Comparison of ENCODE assay signal across 1 cellular context in genomic region chr17:2158011-2158410, GRCh38.
TF ChIP-seq lines count a peak whose summit lies in the region.

No MANE protein-coding gene starts in this region.

TF ChIP-seq in HepG2, 621 proteins besides CTCF, POLR2A, EP300 and RAD21 (continued from another document and continues in another):
- TF ChIP-seq ZNF280B (CRISPR knock-in tag; IDR thresholded peaks at IDR 0.05; ENCODE audit: borderline replicate concordance), result no peak
- peak; percentile 36; the same call in 1 of the 2 replicates for TF ChIP-seq ATF2 (CRISPR knock-in tag; IDR thresholded peaks at IDR 0.05)
- no peak for TF ChIP-seq LBX2 (CRISPR knock-in tag; IDR thresholded peaks at IDR 0.05; ENCODE audit: borderline replicate concordance)
- no peak for TF ChIP-seq TAF1 (CRISPR knock-in tag; IDR thresholded peaks at IDR 0.05)
- no peak for TF ChIP-seq HNRNPH1 (optimal IDR thresholded peaks at IDR 0.05; ENCODE audit: low read depth, low read length)
- no peak for TF ChIP-seq ZFX (CRISPR knock-in tag; IDR thresholded peaks at IDR 0.05; ENCODE audit: low read depth)
- TF ChIP-seq MYNN (CRISPR knock-in tag; IDR thresholded peaks at IDR 0.05; ENCODE audit: low read depth), result no peak
- TF ChIP-seq ZNF546 (CRISPR knock-in tag; conservative IDR thresholded peaks at IDR 0.05), result no peak
- no peak for TF ChIP-seq ZNF136 (CRISPR knock-in tag; IDR thresholded peaks at IDR 0.05; ENCODE audit: low read depth)
- TF ChIP-seq ZNF615 (CRISPR knock-in tag; IDR thresholded peaks at IDR 0.05; ENCODE audit: borderline replicate concordance), result no peak
- no peak; the same call in 1 of the 2 replicates for TF ChIP-seq KDM5A (IDR thresholded peaks at IDR 0.05; ENCODE audit: borderline replicate concordance, low read length)
- TF ChIP-seq SMAD9 (CRISPR knock-in tag; IDR thresholded peaks at IDR 0.05), result no peak
- TF ChIP-seq ZBTB46 (CRISPR knock-in tag; IDR thresholded peaks at IDR 0.05; ENCODE audit: borderline replicate concordance), result no peak
- TF ChIP-seq TBL1XR1 (IDR thresholded peaks at IDR 0.05; ENCODE audit: borderline replicate concordance, low read length, partially characterized antibody), result peak; percentile 79
- TF ChIP-seq ZNF230 (CRISPR knock-in tag; IDR thresholded peaks at IDR 0.05), result no peak
- no peak for TF ChIP-seq E2F2 (CRISPR knock-in tag; IDR thresholded peaks at IDR 0.05; ENCODE audit: borderline replicate concordance)
- TF ChIP-seq ZNF577 (CRISPR knock-in tag; IDR thresholded peaks at IDR 0.05; ENCODE audit: borderline replicate concordance, low read depth), result no peak
- TF ChIP-seq ZNF530 (CRISPR knock-in tag; IDR thresholded peaks at IDR 0.05; ENCODE audit: low read depth), result no peak
- TF ChIP-seq SNAPC2 (CRISPR knock-in tag; IDR thresholded peaks at IDR 0.05), result no peak
- no peak for TF ChIP-seq TFDP1 (CRISPR knock-in tag; IDR thresholded peaks at IDR 0.05; ENCODE audit: borderline replicate concordance)
- TF ChIP-seq FUBP1 (CRISPR knock-in tag; IDR thresholded peaks at IDR 0.05; ENCODE audit: borderline replicate concordance), result no peak
- no peak for TF ChIP-seq ZNF441 (CRISPR knock-in tag; IDR thresholded peaks at IDR 0.05; ENCODE audit: borderline replicate concordance)
- TF ChIP-seq ZBTB20 (CRISPR knock-in tag; IDR thresholded peaks at IDR 0.05; ENCODE audit: borderline replicate concordance, low read depth), result no peak
- no peak for TF ChIP-seq ZNF225 (CRISPR knock-in tag; IDR thresholded peaks at IDR 0.05)
- no peak for TF ChIP-seq IKZF1 (IDR thresholded peaks at IDR 0.05)
- TF ChIP-seq SKIL (CRISPR knock-in tag; IDR thresholded peaks at IDR 0.05; ENCODE audit: borderline replicate concordance), result no peak
- TF ChIP-seq CREBL2 (CRISPR knock-in tag; IDR thresholded peaks at IDR 0.05; ENCODE audit: borderline replicate concordance), result no peak
- TF ChIP-seq RFX1 (IDR thresholded peaks at IDR 0.05), result no peak
- TF ChIP-seq ZNF143 (CRISPR knock-in tag; IDR thresholded peaks at IDR 0.05), result no peak
- TF ChIP-seq ZNF101 (CRISPR knock-in tag; IDR thresholded peaks at IDR 0.05; ENCODE audit: borderline replicate concordance, low read depth), result no peak
- TF ChIP-seq MYC (CRISPR knock-in tag; IDR thresholded peaks at IDR 0.05; ENCODE audit: borderline replicate concordance), result no peak
- TF ChIP-seq PBX3 (CRISPR knock-in tag; IDR thresholded peaks at IDR 0.05; ENCODE audit: borderline replicate concordance), result no peak
- no peak for TF ChIP-seq ZNF776 (CRISPR knock-in tag; IDR thresholded peaks at IDR 0.05)
- TF ChIP-seq ZBTB49 (CRISPR knock-in tag; IDR thresholded peaks at IDR 0.05; ENCODE audit: borderline replicate concordance), result no peak
- TF ChIP-seq ARNTL (CRISPR knock-in tag; IDR thresholded peaks at IDR 0.05), result no peak
- no peak for TF ChIP-seq ZFY (CRISPR knock-in tag; IDR thresholded peaks at IDR 0.05)
- no peak for TF ChIP-seq CREB3 (CRISPR knock-in tag; IDR thresholded peaks at IDR 0.05)
- no peak for TF ChIP-seq ATAD3A (CRISPR knock-in tag; IDR thresholded peaks at IDR 0.05)
- no peak for TF ChIP-seq PLSCR1 (CRISPR knock-in tag; IDR thresholded peaks at IDR 0.05; ENCODE audit: borderline replicate concordance)
- TF ChIP-seq IRF1 (CRISPR knock-in tag; IDR thresholded peaks at IDR 0.05; ENCODE audit: low read depth), result no peak
- no peak for TF ChIP-seq ZNF83 (CRISPR knock-in tag; IDR thresholded peaks at IDR 0.05; ENCODE audit: borderline replicate concordance)
- no peak for TF ChIP-seq TCF12 (IDR thresholded peaks at IDR 0.05)
- TF ChIP-seq TCF12 (CRISPR knock-in tag; IDR thresholded peaks at IDR 0.05), result no peak
- peak; percentile 83; the same call in 1 of the 2 replicates for TF ChIP-seq ZNF740 (CRISPR knock-in tag; IDR thresholded peaks at IDR 0.05)
